In genomic region chr2:224861266-224861665, GRCh38 we compare ENCODE assay signal across 32 cellular contexts.
DNase-seq lines count a peak whose midpoint lies in the region; ATAC-seq, FAIRE-seq and TF ChIP-seq lines count a peak whose summit lies in the region.
"Had no signal": no experiment of that assay in that cellular context is flagged by ENCODE, and none has a peak within 500 bp of the region (broad histone marks: within the 10 kb centered on the region; RNA-seq: fewer than 3 reads in every experiment).

No MANE protein-coding gene starts in this region.

- H3K4me2 ChIP-seq in keratinocyte (ENCODE audit: control insufficient read depth, extremely low read depth, insufficient read depth, low read depth, low read length): peak overlapping the region; percentile 71
- H3K4me2 ChIP-seq: BLaER1 treated with 17β-estradiol and CSF1 and Interleukin-3, amounts not matched to agents 10 nM and 100 nM had no signal

- H3K9me1 ChIP-seq in keratinocyte (ENCODE audit: control insufficient read depth, extremely low read depth, insufficient read depth, low read length): no peaks in the 10 kb centered on the region

- CTCF ChIA-PET in activated CD4-positive, alpha-beta T cell treated with anti-CD3 and anti-CD28 coated beads, Interleukin-2, amount 10 ng/mL, durations not matched to agents 7 days and 5 days (lab: Charles Lee): interaction anchor here (1.6 kb wide), 1 partner anchor 15 kb away, joined by 8 read pairs; no protein-coding TSS in a partner anchor

- H2AFZ ChIP-seq in keratinocyte (ENCODE audit: control insufficient read depth, low read length): peak overlapping the region; percentile 47

- no peak for DNase-seq in activated CD4-positive, alpha-beta T cell treated with anti-CD3 and anti-CD28 coated beads, Interleukin-2, amount 10 ng/mL, durations not matched to agents 7 days and 5 days
- DNase-seq in activated CD4-positive, alpha-beta T cell treated with anti-CD3 and anti-CD28 coated beads for 48 hours: no peak
- DNase-seq in EH (ENCODE audit: low read depth) (peak; percentile 50), keratinocyte (ENCODE audit: low read depth, low spot score) (no peak), HT-29 (ENCODE audit: low spot score) (no peak), NCI-H2227 (lab: John Stamatoyannopoulos, UW; ENCODE audit: unreplicated experiment) (no peak)
- DNase-seq in activated naive CD8-positive, alpha-beta T cell treated with anti-CD3 and anti-CD28 coated beads, Interleukin-2, amount 10 ng/mL, durations not matched to agents 7 days and 5 days: no peak
- no peak for DNase-seq in stimulated activated naive B cell treated with anti-CD40 and anti-IgM and Interleukin-4, amounts not matched to agents 10 μg/mL and 1 μg/mL and 100 μg/mL, for 72 hours
- DNase-seq: activated CD4-positive, alpha-beta T cell treated with anti-CD3 and anti-CD28 coated beads for 1 hour; activated CD8-positive, alpha-beta memory T cell treated with anti-CD3 and anti-CD28 coated beads for 24 hours; activated T-cell treated with anti-CD3 and anti-CD28 coated beads, Interleukin-2, amount 50 U/mL, for 1 hour; aorta; Calu3; colonic mucosa; DMS79; effector CD4-positive, alpha-beta T cell; GF-D8; Karpas-422; midbrain; MV-4-11; naive B cell; NCI-H1436 treated with DMSO at 0.1 percent for 48 hours; NCI-H345; NCI-H69; SHP77; stimulated activated CD4-positive, alpha-beta T cell treated with anti-CD3 and anti-CD28 coated beads, Interleukin-4, amount 100 ng/mL, for 1 hour; transverse colon had no signal

- POLR2A ChIA-PET in activated CD4-positive, alpha-beta T cell treated with anti-CD3 and anti-CD28 coated beads, Interleukin-2, amount 10 ng/mL, durations not matched to agents 7 days and 5 days (lab: Charles Lee): no interaction called here
- POLR2A ChIA-PET in activated naive CD8-positive, alpha-beta T cell treated with anti-CD3 and anti-CD28 coated beads, Interleukin-2, amount 10 ng/mL, durations not matched to agents 7 days and 5 days (lab: Charles Lee): no interaction called here

- no peaks in the 10 kb centered on the region for H3K9me3 Mint-ChIP-seq in activated CD4-positive, alpha-beta T cell treated with anti-CD3 and anti-CD28 coated beads, Interleukin-2, amount 10 ng/mL, durations not matched to agents 7 days and 5 days
- no peaks in the 10 kb centered on the region for H3K9me3 Mint-ChIP-seq in activated naive CD8-positive, alpha-beta T cell treated with anti-CD3 and anti-CD28 coated beads, Interleukin-2, amount 10 ng/mL, durations not matched to agents 7 days and 5 days
- H3K9me3 Mint-ChIP-seq in stimulated activated naive B cell treated with anti-CD40 and anti-IgM and Interleukin-4, amounts not matched to agents 10 μg/mL and 1 μg/mL and 100 μg/mL, for 72 hours: peaks cover 0 to 2% of the 10 kb centered on the region in 2 donors
- H3K9me3 Mint-ChIP-seq: naive B cell had no signal

- H3K27me3 ChIP-seq in keratinocyte (ENCODE audit: control insufficient read depth, extremely low read depth, insufficient read depth, low read length): no peaks in the 10 kb centered on the region
- H3K27me3 ChIP-seq: BLaER1 treated with 17β-estradiol and CSF1 and Interleukin-3, amounts not matched to agents 10 nM and 100 nM; cardiac muscle cell; colonic mucosa; transverse colon had no signal

- H3K4me1 Mint-ChIP-seq in activated CD4-positive, alpha-beta T cell treated with anti-CD3 and anti-CD28 coated beads, Interleukin-2, amount 10 ng/mL, durations not matched to agents 7 days and 5 days: peaks cover 3% of the 10 kb centered on the region
- H3K4me1 Mint-ChIP-seq in activated naive CD8-positive, alpha-beta T cell treated with anti-CD3 and anti-CD28 coated beads, Interleukin-2, amount 10 ng/mL, durations not matched to agents 7 days and 5 days: peaks cover 2% of the 10 kb centered on the region
- peaks cover 3 to 6% of the 10 kb centered on the region in 2 donors for H3K4me1 Mint-ChIP-seq in stimulated activated naive B cell treated with anti-CD40 and anti-IgM and Interleukin-4, amounts not matched to agents 10 μg/mL and 1 μg/mL and 100 μg/mL, for 72 hours

- H3K9me3 ChIP-seq in keratinocyte (ENCODE audit: control insufficient read depth, low read depth, low read length): no peaks in the 10 kb centered on the region
- H3K9me3 ChIP-seq: BLaER1 treated with 17β-estradiol and CSF1 and Interleukin-3, amounts not matched to agents 10 nM and 100 nM; colonic mucosa; HAP-1; transverse colon had no signal

- ATAC-seq in activated naive CD8-positive, alpha-beta T cell treated with anti-CD3 and anti-CD28 coated beads, Interleukin-2, amount 10 ng/mL, durations not matched to agents 7 days and 5 days (ENCODE audit: low read depth): no peak
- no peak for ATAC-seq in stimulated activated naive B cell treated with anti-CD40 and anti-IgM and Interleukin-4, amounts not matched to agents 10 μg/mL and 1 μg/mL and 100 μg/mL, for 72 hours (replicated peaks)

- H3K36me3 Mint-ChIP-seq in activated CD4-positive, alpha-beta T cell treated with anti-CD3 and anti-CD28 coated beads, Interleukin-2, amount 10 ng/mL, durations not matched to agents 7 days and 5 days (ENCODE audit: low read depth): peaks cover 71% of the 10 kb centered on the region
- H3K36me3 Mint-ChIP-seq in activated naive CD8-positive, alpha-beta T cell treated with anti-CD3 and anti-CD28 coated beads, Interleukin-2, amount 10 ng/mL, durations not matched to agents 7 days and 5 days: peaks cover 37% of the 10 kb centered on the region
- peaks cover 32 to 47% of the 10 kb centered on the region in 2 donors for H3K36me3 Mint-ChIP-seq in stimulated activated naive B cell treated with anti-CD40 and anti-IgM and Interleukin-4, amounts not matched to agents 10 μg/mL and 1 μg/mL and 100 μg/mL, for 72 hours

- peak overlapping the region; percentile 73 for H3K27ac Mint-ChIP-seq in activated CD4-positive, alpha-beta T cell treated with anti-CD3 and anti-CD28 coated beads, Interleukin-2, amount 10 ng/mL, durations not matched to agents 7 days and 5 days
- H3K27ac Mint-ChIP-seq in activated naive CD8-positive, alpha-beta T cell treated with anti-CD3 and anti-CD28 coated beads, Interleukin-2, amount 10 ng/mL, durations not matched to agents 7 days and 5 days: peak overlapping the region; percentile 25
- H3K27ac Mint-ChIP-seq in stimulated activated naive B cell treated with anti-CD40 and anti-IgM and Interleukin-4, amounts not matched to agents 10 μg/mL and 1 μg/mL and 100 μg/mL, for 72 hours: no peak overlapping the region
- H3K27ac Mint-ChIP-seq: naive B cell had no signal

- dilution Hi-C loops in keratinocyte (cut with MboI; ENCODE audit: extremely low pct_ligation_motif_present, low sequenced_read_pairs): no loop called here

- TF ChIP-seq CTCF in keratinocyte (optimal IDR thresholded peaks at IDR 0.05 in 1 of 3, IDR thresholded peaks at IDR 0.05 in 1 of 3, conservative IDR thresholded peaks at IDR 0.05 in 1 of 3; ENCODE audit: extremely low read depth in 1 of 3, insufficient read depth in 2 of 3, low read length in 3 of 3): no peak

- H3K4me3 Mint-ChIP-seq in activated CD4-positive, alpha-beta T cell treated with anti-CD3 and anti-CD28 coated beads, Interleukin-2, amount 10 ng/mL, durations not matched to agents 7 days and 5 days: no peak overlapping the region
- no peak overlapping the region for H3K4me3 Mint-ChIP-seq in activated naive CD8-positive, alpha-beta T cell treated with anti-CD3 and anti-CD28 coated beads, Interleukin-2, amount 10 ng/mL, durations not matched to agents 7 days and 5 days
- H3K4me3 Mint-ChIP-seq in stimulated activated naive B cell treated with anti-CD40 and anti-IgM and Interleukin-4, amounts not matched to agents 10 μg/mL and 1 μg/mL and 100 μg/mL, for 72 hours: no peak overlapping the region

- peaks cover 13% of the 10 kb centered on the region for H3K4me1 ChIP-seq in keratinocyte (ENCODE audit: control insufficient read depth, extremely low read depth, insufficient read depth, low read length)
- H3K4me1 ChIP-seq: BLaER1 treated with 17β-estradiol and CSF1 and Interleukin-3, amounts not matched to agents 10 nM and 100 nM; colonic mucosa; HAP-1; transverse colon had no signal

- H4K20me1 ChIP-seq in keratinocyte (ENCODE audit: control insufficient read depth, extremely low read depth, insufficient read depth, low read length): no peaks in the 10 kb centered on the region
- H4K20me1 ChIP-seq: BLaER1 treated with 17β-estradiol and CSF1 and Interleukin-3, amounts not matched to agents 10 nM and 100 nM had no signal

- no peaks in the 10 kb centered on the region for H3K27me3 Mint-ChIP-seq in activated CD4-positive, alpha-beta T cell treated with anti-CD3 and anti-CD28 coated beads, Interleukin-2, amount 10 ng/mL, durations not matched to agents 7 days and 5 days
- H3K27me3 Mint-ChIP-seq in activated naive CD8-positive, alpha-beta T cell treated with anti-CD3 and anti-CD28 coated beads, Interleukin-2, amount 10 ng/mL, durations not matched to agents 7 days and 5 days: no peaks in the 10 kb centered on the region
- H3K27me3 Mint-ChIP-seq in stimulated activated naive B cell treated with anti-CD40 and anti-IgM and Interleukin-4, amounts not matched to agents 10 μg/mL and 1 μg/mL and 100 μg/mL, for 72 hours: no peaks in the 10 kb centered on the region
- H3K27me3 Mint-ChIP-seq: naive B cell had no signal

- no peak overlapping the region for H3K27ac ChIP-seq in keratinocyte (ENCODE audit: control insufficient read depth, insufficient read depth, low read length)
- H3K27ac ChIP-seq: 22Rv1; BLaER1 treated with 17β-estradiol and CSF1 and Interleukin-3, amounts not matched to agents 10 nM and 100 nM; cardiac muscle cell; colonic mucosa; transverse colon had no signal

- no peaks in the 10 kb centered on the region for H3K36me3 ChIP-seq in keratinocyte (ENCODE audit: control insufficient read depth in 2 of 2, extremely low read depth in 1 of 2, insufficient read depth in 2 of 2, low read length in 2 of 2)
- H3K36me3 ChIP-seq: cardiac muscle cell, colonic mucosa, HAP-1, transverse colon had no signal

- no peak overlapping the region for H3K9ac ChIP-seq in keratinocyte (ENCODE audit: control insufficient read depth, extremely low read depth, insufficient read depth, low read length)
- H3K9ac ChIP-seq: BLaER1 treated with 17β-estradiol and CSF1 and Interleukin-3, amounts not matched to agents 10 nM and 100 nM had no signal

- H3K4me3 ChIP-seq in keratinocyte (ENCODE audit: control insufficient read depth in 2 of 3, extremely low read depth in 1 of 3, insufficient read depth in 2 of 3, low read depth in 1 of 3, low read length in 3 of 3): no peak overlapping the region
- H3K4me3 ChIP-seq: BLaER1 treated with 17β-estradiol and CSF1 and Interleukin-3, amounts not matched to agents 10 nM and 100 nM; cardiac muscle cell; colonic mucosa; HAP-1; transverse colon had no signal

- FAIRE-seq in keratinocyte (lab: Jason Lieb, UNC): peak; percentile 81
- FAIRE-seq: islet of Langerhans had no signal

- no peaks in the 10 kb centered on the region for H3K79me2 ChIP-seq in keratinocyte (ENCODE audit: control insufficient read depth, insufficient read depth, low read length)
